Comparison of ENCODE assay signal across 8 cellular contexts in genomic region chr17:77449373-77449907, GRCh38.
DNase-seq lines count a peak whose midpoint lies in the region; ATAC-seq and TF ChIP-seq lines count a peak whose summit lies in the region.

No MANE protein-coding gene starts in this region.

- H3K4me1 Mint-ChIP-seq in T-helper 17 cell = peaks cover 67% of the 10 kb centered on the region

- H3K27me3 ChIP-seq in GM06990 (replicated peaks; ENCODE audit: control insufficient read depth, insufficient read depth, low read length) (no peaks in the 10 kb centered on the region), esophagus muscularis mucosa (no peaks in the 10 kb centered on the region), sigmoid colon (no peaks in the 10 kb centered on the region)

- WGBS in esophagus muscularis mucosa = 37% methylated on average over 9 of the region's 9 CpGs
- 31 to 35% methylated on average over 9 of the region's 9 CpGs for WGBS in sigmoid colon, 2 donors

- H3K27ac ChIP-seq in esophagus muscularis mucosa (replicated peaks in 1 of 4) (peak overlapping the region; percentile 89 to 98 (median 97)), sigmoid colon (peak overlapping the region; percentile 95 to 99 (median 96))

- ATAC-seq in T-helper 17 cell (no peak), HG03159 (IDR thresholded peaks at IDR 0.05; ENCODE audit: unreplicated experiment) (no peak)

- H3K36me3 ChIP-seq in GM06990 (ENCODE audit: control insufficient read depth, insufficient read depth, low read length) (no peaks in the 10 kb centered on the region), esophagus muscularis mucosa (peaks cover 0 to 4% (median 0%) of the 10 kb centered on the region in 4 donors), sigmoid colon (peaks cover 0 to 5% (median 0%) of the 10 kb centered on the region in 4 donors)

- peaks cover 4% of the 10 kb centered on the region for H3K36me3 Mint-ChIP-seq in T-helper 17 cell (ENCODE audit: low read depth)

- TF ChIP-seq POLR2A in esophagus muscularis mucosa (IDR thresholded peaks at IDR 0.05; ENCODE audit: low read depth) (no peak), sigmoid colon (IDR thresholded peaks at IDR 0.05) (no peak)

- H3K4me1 ChIP-seq in esophagus muscularis mucosa (peaks cover 78 to 98% (median 97%) of the 10 kb centered on the region in 4 donors), sigmoid colon (peaks cover 0 to 93% (median 89%) of the 10 kb centered on the region in 4 donors)

- TF ChIP-seq CTCF in GM06990 (IDR thresholded peaks at IDR 0.05; ENCODE audit: insufficient read depth, low read length, poor library complexity, severe bottlenecking) (no peak), esophagus muscularis mucosa (IDR thresholded peaks at IDR 0.05) (no peak), sigmoid colon (IDR thresholded peaks at IDR 0.05) (no peak)

- H3K4me3 ChIP-seq in GM06990 (replicated peaks; ENCODE audit: low read depth, low read length) (peak overlapping the region; percentile 90), esophagus muscularis mucosa (peak overlapping the region in 2 of 4 donors; percentile 61 to 74), sigmoid colon (peak overlapping the region in 2 of 4 donors; percentile 59 to 60)

- H3K9me3 ChIP-seq in T-helper 17 cell (ENCODE audit: control insufficient read depth, low read length, poor library complexity, severe bottlenecking) = no peaks in the 10 kb centered on the region
- no peaks in the 10 kb centered on the region for H3K9me3 ChIP-seq in esophagus muscularis mucosa
- H3K9me3 ChIP-seq in sigmoid colon = no peaks in the 10 kb centered on the region

- no peak for DNase-seq in GM06990 (ENCODE audit: extremely low read depth, insufficient read length)
- no peak for DNase-seq in T-helper 17 cell
- DNase-seq in esophagus muscularis mucosa (ENCODE audit: extremely low spot score) = no peak
- no peak for DNase-seq in sigmoid colon
- no peak for DNase-seq in HuH-7.5 (ENCODE audit: low spot score)
- DNase-seq in kidney tubule cell (ENCODE audit: low spot score) = no peak
- no peak for DNase-seq in SHP77 (lab: John Stamatoyannopoulos, UW)

- peak overlapping the region; percentile 99 for H3K27ac Mint-ChIP-seq in T-helper 17 cell

- H3K27me3 Mint-ChIP-seq in T-helper 17 cell = no peaks in the 10 kb centered on the region

- H3K4me3 Mint-ChIP-seq in T-helper 17 cell = peak overlapping the region; percentile 96

- TF ChIP-seq EP300 in esophagus muscularis mucosa (IDR thresholded peaks at IDR 0.05) (no peak), sigmoid colon (IDR thresholded peaks at IDR 0.05) (no peak)

- intact Hi-C loops in esophagus muscularis mucosa (cut with DNase I) = no loop called here
- intact Hi-C loops in sigmoid colon (cut with DNase I) = no loop called here
